In genomic region chr1:18410407-18410806, GRCh38 we compare ENCODE assay signal across 22 cellular contexts.
"Had no signal": no experiment of that assay in that cellular context is flagged by ENCODE, and none has a peak within 500 bp of the region (broad histone marks: within the 10 kb centered on the region; RNA-seq: fewer than 3 reads in every experiment).

No MANE protein-coding gene starts in this region.

- H3K9me3 ChIP-seq: MG63, SJSA1 had no signal

- H3K4me1 ChIP-seq: SJSA1 had no signal

- H3K27ac ChIP-seq: SJSA1 had no signal

- H3K36me3 ChIP-seq: MG63, SJSA1 had no signal

- H3K4me3 ChIP-seq: MG63, SJSA1 had no signal

- H3K27me3 ChIP-seq: MG63, SJSA1 had no signal

- DNase-seq: activated CD4-positive, alpha-beta memory T cell treated with anti-CD3 and anti-CD28 coated beads, Interleukin-2, amount 10 ng/mL, durations not matched to agents 7 days and 5 days; activated CD4-positive, alpha-beta T cell treated with anti-CD3 and anti-CD28 coated beads for 36 hours; activated CD4-positive, alpha-beta T cell treated with anti-CD3 and anti-CD28 coated beads, Interleukin-2, amount 50 U/mL, for 1 hour; activated CD4-positive, CD25-positive, alpha-beta regulatory T cell; activated gamma-delta T cell treated with Interleukin-2 at 50 U/mL for 16 hours; activated naive CD4-positive, alpha-beta T cell treated with anti-CD3 and anti-CD28 coated beads, Interleukin-2, amount 10 ng/mL, durations not matched to agents 7 days and 5 days; activated naive CD8-positive, alpha-beta T cell treated with anti-CD3 and anti-CD28 coated beads for 36 hours; activated T-cell treated with anti-CD3 and anti-CD28 coated beads for 4 hours; activated T-cell treated with anti-CD3 and anti-CD28 coated beads, Interleukin-2, amount 50 U/mL, for 48 hours; cerebellar nuclear complex; MG63; MV-4-11; NCI-H1092 treated with DMSO at 0.1 percent for 48 hours; NCI-H1417 treated with DMSO at 0.1 percent for 48 hours; NCI-H1694 treated with DMSO at 0.1 percent for 48 hours; NCI-H2029 treated with DMSO at 0.1 percent for 48 hours; NCI-H510A treated with DMSO at 0.1 percent for 48 hours; NCI-H69; NK-92 treated with Interleukin-12 subunit alpha and Interleukin-12 subunit beta, amount 100 ng/mL, for 24 hours; PC-3; SHP77 had no signal
